18 cellular contexts compared by ENCODE assay signal in genomic region chr14:53626771-53627170, GRCh38.
DNase-seq lines count a peak whose midpoint lies in the region; ATAC-seq, FAIRE-seq and TF ChIP-seq lines count a peak whose summit lies in the region.
"Had no signal": no experiment of that assay in that cellular context is flagged by ENCODE, and none has a peak within 500 bp of the region (broad histone marks: within the 10 kb centered on the region; RNA-seq: fewer than 3 reads in every experiment).

No MANE protein-coding gene starts in this region.

- no peaks in the 10 kb centered on the region for H3K36me3 ChIP-seq in spleen

- peak; percentile 51 for FAIRE-seq in HTR-8/SVneo (lab: Jason Lieb, UNC)
- FAIRE-seq: GM12892, H1 had no signal

- no peak overlapping the region for H3K4me3 ChIP-seq in spleen
- H3K4me3 ChIP-seq: GM23248 had no signal

- no peaks in the 10 kb centered on the region for H3K9me3 ChIP-seq in spleen

- no peaks in the 10 kb centered on the region for H3K27me3 ChIP-seq in spleen (replicated peaks in 1 of 7)

- no peak for TF ChIP-seq CTCF in spleen (IDR thresholded peaks at IDR 0.05 in 8 of 11, conservative IDR thresholded peaks at IDR 0.05 in 3 of 11)

- no peaks in the 10 kb centered on the region for H3K4me1 ChIP-seq in spleen

- WGBS in spleen, 5 donors: 73 to 95% (median 78%) methylated on average over 2 of the region's 2 CpGs

- H3K27ac ChIP-seq in spleen: no peak overlapping the region
- H3K27ac ChIP-seq: GM23248 had no signal

- no peak for DNase-seq in HTR-8/SVneo (ENCODE audit: insufficient read length, low spot score)
- peak; percentile 3 for DNase-seq in kidney glomerular epithelial cell (lab: John Stamatoyannopoulos, UW)
- peak; percentile 53 for DNase-seq in mucosa of gallbladder (ENCODE audit: low spot score)
- no peak for DNase-seq in NCI-H510A (lab: John Stamatoyannopoulos, UW)
- no peak for DNase-seq in spleen
- no peak for DNase-seq in DMS53 (lab: John Stamatoyannopoulos, UW)
- DNase-seq: 8988T; C1 segment of cervical spinal cord; Calu3; CD4-positive, alpha-beta memory T cell; COR-L47; DND-41; GM23248; H7; HCEC 1CT had no signal

- intact Hi-C loops in spleen (cut with DNase I; ENCODE audit: low total_unique reads): no loop called here

- ATAC-seq in HG02763 (IDR thresholded peaks at IDR 0.05; ENCODE audit: unreplicated experiment): no peak

- TF ChIP-seq POLR2A in spleen (IDR thresholded peaks at IDR 0.05): no peak

Comparison
In these comparisons a context has a peak if more than half of its experiments do, and no peak if none do; other contexts are left out.
1. DNase-seq: peak in kidney glomerular epithelial cell (single experiment) and mucosa of gallbladder (single experiment); none in HTR-8/SVneo (single experiment), NCI-H510A (single experiment), spleen (single experiment) and DMS53 (single experiment).